In the genomic region with DNA sequence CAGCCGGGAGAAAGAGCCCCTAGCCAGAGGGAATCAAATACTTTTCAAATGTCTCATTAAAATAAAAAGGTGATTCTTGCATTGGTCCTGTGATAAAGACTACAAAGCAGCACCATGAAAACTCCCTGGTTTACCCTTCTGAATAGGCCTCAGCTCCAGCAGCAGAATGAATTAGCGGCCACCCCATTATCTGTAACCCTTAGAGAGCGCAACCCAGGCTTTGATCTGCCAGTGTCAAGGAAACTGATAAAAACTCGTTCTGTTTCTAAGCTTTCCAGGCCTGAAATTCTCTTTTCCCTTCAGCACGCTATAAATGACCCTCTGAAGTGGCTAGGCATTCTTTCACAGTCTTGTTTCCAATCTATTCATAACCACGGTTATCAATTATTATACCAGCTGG, we compare ENCODE assay signal across 22 cellular contexts.
"Had no signal": no experiment of that assay in that cellular context is flagged by ENCODE, and none has a peak within 500 bp of the region (broad histone marks: within the 10 kb centered on the region; RNA-seq: fewer than 3 reads in every experiment).

No MANE protein-coding gene starts in this region.

- H3K4me1 ChIP-seq: adrenal gland, colonic mucosa, prostate gland, suprapubic skin, upper lobe of left lung had no signal

- H3K4me1 Mint-ChIP-seq: activated naive CD4-positive, alpha-beta T cell treated with anti-CD3 and anti-CD28 coated beads, Interleukin-2, amount 50 U/mL, for 24 hours; immature natural killer cell; naive thymus-derived CD4-positive, alpha-beta T cell had no signal

- H3K27me3 ChIP-seq: adrenal gland, colonic mucosa, suprapubic skin, upper lobe of left lung had no signal

- H3K36me3 Mint-ChIP-seq: activated naive CD4-positive, alpha-beta T cell treated with anti-CD3 and anti-CD28 coated beads, Interleukin-2, amount 50 U/mL, for 24 hours; immature natural killer cell; naive thymus-derived CD4-positive, alpha-beta T cell had no signal

- H3K9me3 ChIP-seq: adrenal gland, colonic mucosa, mucosa of descending colon, prostate gland, suprapubic skin, upper lobe of left lung had no signal

- H3K27ac Mint-ChIP-seq: activated naive CD4-positive, alpha-beta T cell treated with anti-CD3 and anti-CD28 coated beads, Interleukin-2, amount 50 U/mL, for 24 hours; immature natural killer cell; naive thymus-derived CD4-positive, alpha-beta T cell had no signal

- H3K9me3 Mint-ChIP-seq: activated naive CD4-positive, alpha-beta T cell treated with anti-CD3 and anti-CD28 coated beads, Interleukin-2, amount 50 U/mL, for 24 hours had no signal

- H3K27me3 Mint-ChIP-seq: activated naive CD4-positive, alpha-beta T cell treated with anti-CD3 and anti-CD28 coated beads, Interleukin-2, amount 50 U/mL, for 24 hours had no signal

- H3K4me3 ChIP-seq: adrenal gland, colonic mucosa, mucosa of descending colon, prostate gland, suprapubic skin, upper lobe of left lung had no signal

- ATAC-seq: mucosa of descending colon; naive thymus-derived CD4-positive, alpha-beta T cell; sciatic nerve; SK-N-SH treated with all-trans-retinoic acid at 6 μM for 48 hours; stimulated activated naive CD8-positive, alpha-beta T cell treated with anti-CD3 and anti-CD28 coated beads, Interleukin-15, Interleukin-2, amounts not matched to agents 100 U/mL and 50 U/mL, for 24 hours had no signal

- H3K4me3 Mint-ChIP-seq: activated naive CD4-positive, alpha-beta T cell treated with anti-CD3 and anti-CD28 coated beads, Interleukin-2, amount 50 U/mL, for 24 hours; immature natural killer cell; naive thymus-derived CD4-positive, alpha-beta T cell had no signal

- DNase-seq: activated CD4-positive, alpha-beta T cell treated with anti-CD3 and anti-CD28 coated beads, Interleukin-2, amount 50 U/mL, for 48 hours; activated CD4-positive, CD25-positive, alpha-beta regulatory T cell treated with anti-CD3 and anti-CD28 coated beads, Interleukin-2, amount 50 U/mL, for 72 hours; activated effector memory CD4-positive, alpha-beta T cell treated with Interleukin-2 at 50 U/mL for 16 hours; activated T-cell treated with anti-CD3 and anti-CD28 coated beads, Interleukin-2, amount 50 U/mL, for 1 hour; adrenal gland; central memory CD4-positive, alpha-beta T cell; colonic mucosa; effector CD4-positive, alpha-beta T cell; foreskin fibroblast; immature natural killer cell; left cardiac atrium; mucosa of descending colon; naive thymus-derived CD4-positive, alpha-beta T cell; stimulated activated naive CD8-positive, alpha-beta T cell treated with anti-CD3 and anti-CD28 coated beads, Interleukin-15, Interleukin-2, amounts not matched to agents 100 U/mL and 50 U/mL, for 24 hours; T-helper 1 cell; T1000; upper lobe of left lung had no signal

- H3K36me3 ChIP-seq: adrenal gland, colonic mucosa, prostate gland, suprapubic skin, upper lobe of left lung had no signal

- H3K27ac ChIP-seq: adrenal gland, colonic mucosa, prostate gland, suprapubic skin, upper lobe of left lung had no signal
